Comparison of ENCODE assay signal across 8 cellular contexts in genomic region chr7:29091121-29091601, GRCh38. TPM values are rescaled to one million over a fixed set of nuclear protein-coding genes. Genes with fewer than 3 reads are reported as not detected.
DNase-seq lines count a peak whose midpoint lies in the region; ATAC-seq lines count a peak whose summit lies in the region.

No MANE protein-coding gene starts in this region.

- peaks cover 14% of the 10 kb centered on the region for H3K27me3 Mint-ChIP-seq in activated T-cell treated with anti-CD3 and anti-CD28 coated beads, Interleukin-2, amount 50 U/mL, for 4 hours (ENCODE audit: low read depth)
- H3K27me3 Mint-ChIP-seq in stimulated activated memory B cell treated with anti-CD40 and anti-IgM and Interleukin-4, amounts not matched to agents 10 μg/mL and 1 μg/mL and 100 μg/mL, for 72 hours, result peaks cover 41% of the 10 kb centered on the region

- no peaks in the 10 kb centered on the region for H3K36me3 Mint-ChIP-seq in activated T-cell treated with anti-CD3 and anti-CD28 coated beads, Interleukin-2, amount 50 U/mL, for 4 hours (ENCODE audit: insufficient read depth)
- no peaks in the 10 kb centered on the region for H3K36me3 Mint-ChIP-seq in stimulated activated memory B cell treated with anti-CD40 and anti-IgM and Interleukin-4, amounts not matched to agents 10 μg/mL and 1 μg/mL and 100 μg/mL, for 72 hours

- ATAC-seq in activated T-cell treated with anti-CD3 and anti-CD28 coated beads, Interleukin-2, amount 50 U/mL, for 4 hours, result peak in 1 of 2 donors; percentile 29
- ATAC-seq in stimulated activated memory B cell treated with anti-CD40 and anti-IgM and Interleukin-4, amounts not matched to agents 10 μg/mL and 1 μg/mL and 100 μg/mL, for 72 hours, result no peak
- no peak for ATAC-seq in HG02642 (IDR thresholded peaks at IDR 0.05; ENCODE audit: poor library complexity, unreplicated experiment)

- no peaks in the 10 kb centered on the region for H3K9me3 Mint-ChIP-seq in activated T-cell treated with anti-CD3 and anti-CD28 coated beads, Interleukin-2, amount 50 U/mL, for 4 hours
- no peaks in the 10 kb centered on the region for H3K9me3 Mint-ChIP-seq in stimulated activated memory B cell treated with anti-CD40 and anti-IgM and Interleukin-4, amounts not matched to agents 10 μg/mL and 1 μg/mL and 100 μg/mL, for 72 hours

- peak overlapping the region; percentile 52 for H3K4me3 Mint-ChIP-seq in activated T-cell treated with anti-CD3 and anti-CD28 coated beads, Interleukin-2, amount 50 U/mL, for 4 hours
- H3K4me3 Mint-ChIP-seq in stimulated activated memory B cell treated with anti-CD40 and anti-IgM and Interleukin-4, amounts not matched to agents 10 μg/mL and 1 μg/mL and 100 μg/mL, for 72 hours, result peak overlapping the region; percentile 72

- peaks cover 10% of the 10 kb centered on the region for H3K4me1 Mint-ChIP-seq in activated T-cell treated with anti-CD3 and anti-CD28 coated beads, Interleukin-2, amount 50 U/mL, for 4 hours (ENCODE audit: low read depth)
- peaks cover 16% of the 10 kb centered on the region for H3K4me1 Mint-ChIP-seq in stimulated activated memory B cell treated with anti-CD40 and anti-IgM and Interleukin-4, amounts not matched to agents 10 μg/mL and 1 μg/mL and 100 μg/mL, for 72 hours

- peak overlapping the region; percentile 14 for H3K27ac Mint-ChIP-seq in stimulated activated memory B cell treated with anti-CD40 and anti-IgM and Interleukin-4, amounts not matched to agents 10 μg/mL and 1 μg/mL and 100 μg/mL, for 72 hours

- no peak for DNase-seq in activated T-cell treated with anti-CD3 and anti-CD28 coated beads, Interleukin-2, amount 50 U/mL, for 4 hours
- DNase-seq in activated T-cell treated with anti-CD3 and anti-CD28 coated beads, Interleukin-2, amount 50 U/mL, for 1 hour, result no peak
- DNase-seq in NCI-H2171 treated with DMSO at 0.1 percent for 48 hours (lab: John Stamatoyannopoulos, UW) (peak; percentile 56), foreskin melanocyte (peak; percentile 86), NCI-H1930 (lab: John Stamatoyannopoulos, UW) (no peak), SKM-1 (lab: John Stamatoyannopoulos, UW; ENCODE audit: unreplicated experiment) (no peak)

RNA-seq across cellular contexts. Expression of gene CPVL, which starts 55.2 kb away (rescaled TPM):
- under 1 TPM in 1 of 3 donors, not detected in 2; 0.45 TPM for total RNA-seq in activated T-cell treated with anti-CD3 and anti-CD28 coated beads, Interleukin-2, amount 50 U/mL, for 4 hours

Comparison
In these comparisons a context has a peak if more than half of its experiments do, and no peak if none do; other contexts are left out.
1. DNase-seq: peak in NCI-H2171 treated with DMSO at 0.1 percent for 48 hours (single experiment) and foreskin melanocyte (single experiment); none in activated T-cell treated with anti-CD3 and anti-CD28 coated beads, Interleukin-2, amount 50 U/mL, for 4 hours (single experiment), activated T-cell treated with anti-CD3 and anti-CD28 coated beads, Interleukin-2, amount 50 U/mL, for 1 hour (single experiment), NCI-H1930 (0 of 2) and SKM-1 (single experiment).